8 cellular contexts compared by ENCODE assay signal in genomic region chr19:50332264-50333038, GRCh38. TPM values are rescaled to one million over a fixed set of nuclear protein-coding genes. Genes with fewer than 3 reads are reported as not detected.
A peak's percentile ranks its signal among the peaks of the same experiment; 100 is the strongest.
DNase-seq lines count a peak whose midpoint lies in the region; ATAC-seq and TF ChIP-seq lines count a peak whose summit lies in the region.

No MANE protein-coding gene starts in this region.

- no peaks in the 10 kb centered on the region for H3K27me3 ChIP-seq in Panc1 (ENCODE audit: control insufficient read depth, insufficient read depth, low read length)

- no peaks in the 10 kb centered on the region for H3K9me3 Mint-ChIP-seq in activated CD4-positive, alpha-beta T cell treated with anti-CD3 and anti-CD28 coated beads for 36 hours (ENCODE audit: low read depth)
- peaks cover 11 to 14% of the 10 kb centered on the region in 2 donors for H3K9me3 Mint-ChIP-seq in stimulated activated naive CD8-positive, alpha-beta T cell treated with anti-CD3 and anti-CD28 coated beads, Interleukin-15, amount 100 ng/mL, for 72 hours

- peak overlapping the region; percentile 45 to 73 for H3K4me3 ChIP-seq in Panc1 (ENCODE audit: low read depth in 2 of 2, low read length in 2 of 2)
- peak overlapping the region; percentile 84 for H3K4me3 ChIP-seq in iPS-18c (ENCODE audit: insufficient read depth, low read depth, low read length)

- peak overlapping the region; percentile 72 for H3K27ac ChIP-seq in Panc1 (ENCODE audit: low read length)

- H3K27me3 Mint-ChIP-seq in activated CD4-positive, alpha-beta T cell treated with anti-CD3 and anti-CD28 coated beads for 36 hours, result peaks cover 26% of the 10 kb centered on the region
- H3K27me3 Mint-ChIP-seq in stimulated activated naive CD8-positive, alpha-beta T cell treated with anti-CD3 and anti-CD28 coated beads, Interleukin-15, amount 100 ng/mL, for 72 hours, result peaks cover 67% of the 10 kb centered on the region

- H3K4me1 ChIP-seq in Panc1 (ENCODE audit: control insufficient read depth, insufficient read depth, low read length), result peaks cover 10% of the 10 kb centered on the region

- intact Hi-C loops in activated CD4-positive, alpha-beta T cell treated with anti-CD3 and anti-CD28 coated beads for 36 hours (cut with DNase I, micrococcal nuclease), result loop anchor here in 1 of 2 experiments (1.0 to 5.0 kb wide), 11 partner anchors 15 to 455 kb away; partner anchors contain the start of genes AKT1S1, EMC10, GARIN5A and JOSD2
- intact Hi-C loops in Panc1 (cut with micrococcal nuclease; ENCODE audit: unreplicated experiment), result no loop called here

- peak overlapping the region; percentile 75 for H3K4me3 Mint-ChIP-seq in activated CD4-positive, alpha-beta T cell treated with anti-CD3 and anti-CD28 coated beads for 36 hours
- H3K4me3 Mint-ChIP-seq in stimulated activated naive CD8-positive, alpha-beta T cell treated with anti-CD3 and anti-CD28 coated beads, Interleukin-15, amount 100 ng/mL, for 72 hours, result peak overlapping the region; percentile 74 to 76

- H3K27ac Mint-ChIP-seq in activated CD4-positive, alpha-beta T cell treated with anti-CD3 and anti-CD28 coated beads for 36 hours, result peak overlapping the region; percentile 76
- H3K27ac Mint-ChIP-seq in stimulated activated naive CD8-positive, alpha-beta T cell treated with anti-CD3 and anti-CD28 coated beads, Interleukin-15, amount 100 ng/mL, for 72 hours, result peak overlapping the region in 1 of 2 donors; percentile 97

- POLR2A ChIA-PET in activated CD4-positive, alpha-beta T cell treated with anti-CD3 and anti-CD28 coated beads for 36 hours (lab: Charles Lee), result no interaction called here
- POLR2A ChIA-PET in Panc1 (lab: Charles Lee), result no interaction called here

- no peak for TF ChIP-seq CTCF in Panc1 (IDR thresholded peaks at IDR 0.05)

- in situ Hi-C loops in Panc1 (cut with HindIII; ENCODE audit: low pct_unique_long_range_greater_than_20kb, low sequenced_read_pairs), result no loop called here

- BruUV-seq in Panc1 (replicated peaks; lab: Mats Ljungman, UMichigan), result TSS peak; percentile 81

- peaks cover 60% of the 10 kb centered on the region for H3K4me1 Mint-ChIP-seq in activated CD4-positive, alpha-beta T cell treated with anti-CD3 and anti-CD28 coated beads for 36 hours
- peaks cover 70% of the 10 kb centered on the region for H3K4me1 Mint-ChIP-seq in stimulated activated naive CD8-positive, alpha-beta T cell treated with anti-CD3 and anti-CD28 coated beads, Interleukin-15, amount 100 ng/mL, for 72 hours

- CTCF ChIA-PET in activated CD4-positive, alpha-beta T cell treated with anti-CD3 and anti-CD28 coated beads for 36 hours (lab: Charles Lee), result interaction anchor here (0.9 to 1.1 kb wide), 2 partner anchors 25 to 31 kb away, joined by 4 read pairs; no protein-coding TSS in a partner anchor
- CTCF ChIA-PET in Panc1 (lab: Charles Lee), result no interaction called here

- H3K36me3 ChIP-seq in Panc1 (ENCODE audit: control insufficient read depth, insufficient read depth, low read length), result no peaks in the 10 kb centered on the region

- no peak for ATAC-seq in activated CD4-positive, alpha-beta T cell treated with anti-CD3 and anti-CD28 coated beads for 36 hours
- ATAC-seq in Panc1 (no peak), GM19324 (IDR thresholded peaks at IDR 0.05; ENCODE audit: low FRiP score, unreplicated experiment) (no peak), HG03571 (IDR thresholded peaks at IDR 0.05; ENCODE audit: unreplicated experiment) (no peak)
- no peak for ATAC-seq in stimulated activated naive CD8-positive, alpha-beta T cell treated with anti-CD3 and anti-CD28 coated beads, Interleukin-15, amount 100 ng/mL, for 72 hours

- peak; percentile 9 for DNase-seq in activated CD4-positive, alpha-beta T cell treated with anti-CD3 and anti-CD28 coated beads for 36 hours
- DNase-seq in activated CD4-positive, alpha-beta T cell treated with anti-CD3 and anti-CD28 coated beads, Interleukin-2, amount 50 U/mL, for 1 hour, result no peak
- DNase-seq in Panc1 (ENCODE audit: low read depth, low spot score), result no peak
- DNase-seq in stimulated activated naive CD8-positive, alpha-beta T cell treated with anti-CD3 and anti-CD28 coated beads, Interleukin-15, amount 100 ng/mL, for 72 hours, result no peak
- no peak for DNase-seq in stimulated activated CD4-positive, alpha-beta T cell treated with anti-CD3 and anti-CD28 coated beads, Interleukin-2, amount 100 ng/mL, for 24 hours

- H3K36me3 Mint-ChIP-seq in activated CD4-positive, alpha-beta T cell treated with anti-CD3 and anti-CD28 coated beads for 36 hours (ENCODE audit: low read depth), result peaks cover 18% of the 10 kb centered on the region

- H3K9me3 ChIP-seq in Panc1 (ENCODE audit: control insufficient read depth, insufficient read depth, low read depth, low read length), result no peaks in the 10 kb centered on the region
- H3K9me3 ChIP-seq in iPS-18c (ENCODE audit: control insufficient read depth, insufficient read depth, low read length), result no peaks in the 10 kb centered on the region

RNA-seq across cellular contexts. Expression of gene KCNC3, which starts 3.3 kb away (rescaled TPM):
- total RNA-seq in activated CD4-positive, alpha-beta T cell treated with anti-CD3 and anti-CD28 coated beads for 36 hours, result 1 to 10 TPM; 9.1 to 9.7 TPM
- 10.8 TPM for total RNA-seq in Panc1 (2021; ENCODE audit: unreplicated experiment)
- 13.8 TPM for polyA plus RNA-seq in Panc1 (2012; ENCODE audit: insufficient read length)

RNA-seq across cellular contexts. Expression of gene NAPSA, which starts 33.0 kb away (rescaled TPM):
- 10 to 100 TPM; 44.0 to 63.4 TPM for total RNA-seq in activated CD4-positive, alpha-beta T cell treated with anti-CD3 and anti-CD28 coated beads for 36 hours
- 2.5 TPM for total RNA-seq in Panc1 (2021; ENCODE audit: unreplicated experiment)
- 0.99 TPM for polyA plus RNA-seq in Panc1 (2012; ENCODE audit: insufficient read length)

RNA-seq across cellular contexts. Expression of gene NR1H2, which starts 43.8 kb away (rescaled TPM):
- 10 to 100 TPM; 50.3 to 53.6 TPM for total RNA-seq in activated CD4-positive, alpha-beta T cell treated with anti-CD3 and anti-CD28 coated beads for 36 hours
- total RNA-seq in Panc1 (2021; ENCODE audit: unreplicated experiment), result 55.8 TPM
- 81.9 TPM for polyA plus RNA-seq in Panc1 (2012; ENCODE audit: insufficient read length)

RNA-seq across cellular contexts. Expression of gene POLD1, which starts 51.7 kb away (rescaled TPM):
- total RNA-seq in activated CD4-positive, alpha-beta T cell treated with anti-CD3 and anti-CD28 coated beads for 36 hours, result 100 to 1,000 TPM; 220 to 227 TPM
- 71.7 TPM for total RNA-seq in Panc1 (2021; ENCODE audit: unreplicated experiment)
- 54.9 TPM for polyA plus RNA-seq in Panc1 (2012; ENCODE audit: insufficient read length)

Comparison
In these comparisons a context has a peak if more than half of its experiments do, and no peak if none do; other contexts are left out.
1. RNA of gene NAPSA, which starts 33.0 kb away (total RNA-seq): 44.0 to 63.4 TPM in activated CD4-positive, alpha-beta T cell treated with anti-CD3 and anti-CD28 coated beads for 36 hours; 2.5 TPM in Panc1 (single experiment); every median in the first group is over 10 times any median in the second.